Comparison of ENCODE assay signal across 17 cellular contexts in genomic region chr2:177599072-177599688, GRCh38.
A peak's percentile ranks its signal among the peaks of the same experiment; 100 is the strongest.
DNase-seq lines count a peak whose midpoint lies in the region; ATAC-seq and TF ChIP-seq lines count a peak whose summit lies in the region.
"Had no signal": no experiment of that assay in that cellular context is flagged by ENCODE, and none has a peak within 500 bp of the region (broad histone marks: within the 10 kb centered on the region; RNA-seq: fewer than 3 reads in every experiment).

No MANE protein-coding gene starts in this region.

- no peak overlapping the region for H3K4me3 Mint-ChIP-seq in stimulated activated naive CD8-positive, alpha-beta T cell treated with anti-CD3 and anti-CD28 coated beads, Interleukin-15, amount 100 ng/mL, for 72 hours
- H3K4me3 Mint-ChIP-seq in endodermal cell = no peak overlapping the region
- H3K4me3 Mint-ChIP-seq: activated naive CD8-positive, alpha-beta T cell; nephron progenitor cell had no signal

- TF ChIP-seq CTCF in endodermal cell (conservative IDR thresholded peaks at IDR 0.05) = no peak

- H3K9me3 Mint-ChIP-seq in stimulated activated naive CD8-positive, alpha-beta T cell treated with anti-CD3 and anti-CD28 coated beads, Interleukin-15, amount 100 ng/mL, for 72 hours = no peaks in the 10 kb centered on the region
- peaks cover 11% of the 10 kb centered on the region for H3K9me3 Mint-ChIP-seq in endodermal cell

- H3K9me3 ChIP-seq in endodermal cell (ENCODE audit: control insufficient read depth, low read length) (peaks cover 7% of the 10 kb centered on the region), muscle layer of colon (ENCODE audit: low read length) (no peaks in the 10 kb centered on the region)

- H3K4me1 ChIP-seq in endodermal cell (ENCODE audit: control insufficient read depth, insufficient read depth, low read length) (peaks cover 5% of the 10 kb centered on the region), muscle layer of colon (ENCODE audit: insufficient read depth, low read length) (peaks cover 18% of the 10 kb centered on the region)

- H3K36me3 Mint-ChIP-seq in endodermal cell (ENCODE audit: low read depth) = no peaks in the 10 kb centered on the region

- H3K36me3 ChIP-seq in endodermal cell (ENCODE audit: control insufficient read depth, insufficient read depth, low read length) (no peaks in the 10 kb centered on the region), muscle layer of colon (ENCODE audit: insufficient read depth, low read length) (no peaks in the 10 kb centered on the region)
- H3K36me3 ChIP-seq: cardiac muscle cell had no signal

- no peaks in the 10 kb centered on the region for H3K27me3 Mint-ChIP-seq in stimulated activated naive CD8-positive, alpha-beta T cell treated with anti-CD3 and anti-CD28 coated beads, Interleukin-15, amount 100 ng/mL, for 72 hours
- H3K27me3 Mint-ChIP-seq in endodermal cell (ENCODE audit: insufficient read depth) = no peaks in the 10 kb centered on the region

- H3K9ac ChIP-seq in endodermal cell (ENCODE audit: extremely low read depth, low read length, poor library complexity, severe bottlenecking) (no peak overlapping the region), muscle layer of colon (ENCODE audit: low read length) (no peak overlapping the region)

- H3K27me3 ChIP-seq in endodermal cell (ENCODE audit: control insufficient read depth, insufficient read depth, low read length, poor library complexity, severe bottlenecking) (no peaks in the 10 kb centered on the region), muscle layer of colon (ENCODE audit: control insufficient read depth in 1 of 2, insufficient read depth in 2 of 2, low read length in 2 of 2) (no peaks in the 10 kb centered on the region)
- H3K27me3 ChIP-seq: cardiac muscle cell had no signal

- 77 to 91% methylated on average over 1 to 3 of the region's 3 CpGs for WGBS in endodermal cell (ENCODE audit: insufficient coverage in 1 of 2, insufficient read length in 1 of 2), 2 experiments

- no peak overlapping the region for H3K27ac Mint-ChIP-seq in stimulated activated naive CD8-positive, alpha-beta T cell treated with anti-CD3 and anti-CD28 coated beads, Interleukin-15, amount 100 ng/mL, for 72 hours
- no peak overlapping the region for H3K27ac Mint-ChIP-seq in endodermal cell
- H3K27ac Mint-ChIP-seq: activated naive CD8-positive, alpha-beta T cell had no signal

- H3K4me3 ChIP-seq in endodermal cell (ENCODE audit: low read length) = no peak overlapping the region
- peak overlapping the region in 1 of 2 donors; percentile 19 for H3K4me3 ChIP-seq in muscle layer of colon (ENCODE audit: low read depth in 1 of 2, low read length in 2 of 2)
- H3K4me3 ChIP-seq: cardiac muscle cell, skin epidermis had no signal

- DNase-seq in stimulated activated naive CD8-positive, alpha-beta T cell treated with anti-CD3 and anti-CD28 coated beads, Interleukin-15, amount 100 ng/mL, for 72 hours = no peak
- DNase-seq in stimulated activated naive CD8-positive, alpha-beta T cell treated with anti-CD3 and anti-CD28 coated beads, Interleukin-15, Interleukin-2, amounts not matched to agents 100 U/mL and 50 U/mL, for 24 hours = no peak
- DNase-seq in endodermal cell (peak; percentile 36), activated gamma-delta T cell treated with Interleukin-2 at 50 U/mL for 16 hours (no peak)
- DNase-seq in stimulated activated naive CD4-positive, alpha-beta T cell (lab: John Stamatoyannopoulos, UW) = no peak
- no peak for DNase-seq in stimulated activated CD4-positive, alpha-beta T cell treated with anti-CD3 and anti-CD28 coated beads, Interleukin-15, amount 100 ng/mL, for 24 hours
- DNase-seq: activated CD4-positive, alpha-beta T cell treated with anti-CD3 and anti-CD28 coated beads for 1 hour; COR-L47; effector CD8-positive, alpha-beta T cell; NCI-H2081 treated with DMSO at 0.1 percent for 48 hours; NCI-H774; nephron progenitor cell had no signal

- peak; percentile 40 for ATAC-seq in stimulated activated naive CD8-positive, alpha-beta T cell treated with anti-CD3 and anti-CD28 coated beads, Interleukin-15, amount 100 ng/mL, for 72 hours
- ATAC-seq in stimulated activated naive CD8-positive, alpha-beta T cell treated with anti-CD3 and anti-CD28 coated beads, Interleukin-15, Interleukin-2, amounts not matched to agents 100 U/mL and 50 U/mL, for 24 hours = no peak
- no peak for ATAC-seq in GM18498 (IDR thresholded peaks at IDR 0.05; ENCODE audit: unreplicated experiment)

- H3K27ac ChIP-seq in endodermal cell (ENCODE audit: low read depth, low read length) = peak overlapping the region; percentile 26
- H3K27ac ChIP-seq in muscle layer of colon (ENCODE audit: low read depth, low read length) = peak overlapping the region; percentile 63
- H3K27ac ChIP-seq: cardiac muscle cell, skin epidermis had no signal

- no peaks in the 10 kb centered on the region for H3K4me1 Mint-ChIP-seq in stimulated activated naive CD8-positive, alpha-beta T cell treated with anti-CD3 and anti-CD28 coated beads, Interleukin-15, amount 100 ng/mL, for 72 hours
- peaks cover 15% of the 10 kb centered on the region for H3K4me1 Mint-ChIP-seq in endodermal cell
